Comparison of ENCODE assay signal across 16 cellular contexts in genomic region chr13:100184095-100184494, GRCh38.
"Had no signal": no experiment of that assay in that cellular context is flagged by ENCODE, and none has a peak within 500 bp of the region (broad histone marks: within the 10 kb centered on the region; RNA-seq: fewer than 3 reads in every experiment).

No MANE protein-coding gene starts in this region.

- H3K9me3 Mint-ChIP-seq: activated CD4-positive, alpha-beta T cell treated with anti-CD3 and anti-CD28 coated beads, Interleukin-2, amount 10 ng/mL, durations not matched to agents 24 days and 14 days; central memory CD8-positive, alpha-beta T cell; effector memory CD8-positive, alpha-beta T cell; immature natural killer cell; natural killer cell had no signal

- H3K4me3 Mint-ChIP-seq: activated CD4-positive, alpha-beta T cell treated with anti-CD3 and anti-CD28 coated beads, Interleukin-2, amount 10 ng/mL, durations not matched to agents 24 days and 14 days; central memory CD8-positive, alpha-beta T cell; effector memory CD8-positive, alpha-beta T cell; immature natural killer cell; mesothelial cell of epicardium; natural killer cell; stimulated activated naive B cell treated with anti-CD40 and anti-IgM and Interleukin-4, amounts not matched to agents 10 μg/mL and 1 μg/mL and 100 μg/mL, for 72 hours had no signal

- ATAC-seq: effector memory CD8-positive, alpha-beta T cell; left lung; natural killer cell had no signal

- DNase-seq: activated CD4-positive, alpha-beta T cell treated with anti-CD3 and anti-CD28 coated beads, Interleukin-2, amount 10 ng/mL, durations not matched to agents 24 days and 14 days; activated T-cell treated with anti-CD3 and anti-CD28 coated beads, Interleukin-2, amount 50 U/mL, for 1 hour; amniotic stem cell; effector memory CD8-positive, alpha-beta T cell; glutamatergic neuron; immature natural killer cell; left lung; natural killer cell; stimulated activated CD4-positive, alpha-beta T cell treated with anti-CD3 and anti-CD28 coated beads, Interleukin-2, amount 100 ng/mL, for 48 hours; stimulated activated CD8-positive, alpha-beta memory T cell treated with anti-CD3 and anti-CD28 coated beads, Interleukin-4, amount 100 ng/mL, for 48 hours; stimulated activated naive B cell treated with anti-CD40 and anti-IgM and Interleukin-4, amounts not matched to agents 10 μg/mL and 1 μg/mL and 100 μg/mL, for 72 hours; T-helper 9 cell; upper lobe of left lung had no signal

- H3K27ac Mint-ChIP-seq: activated CD4-positive, alpha-beta T cell treated with anti-CD3 and anti-CD28 coated beads, Interleukin-2, amount 10 ng/mL, durations not matched to agents 24 days and 14 days; immature natural killer cell; mesothelial cell of epicardium; progenitor cell of endocrine pancreas; stimulated activated naive B cell treated with anti-CD40 and anti-IgM and Interleukin-4, amounts not matched to agents 10 μg/mL and 1 μg/mL and 100 μg/mL, for 72 hours had no signal

- H3K36me3 Mint-ChIP-seq: natural killer cell had no signal

- H3K4me1 Mint-ChIP-seq: mesothelial cell of epicardium; stimulated activated naive B cell treated with anti-CD40 and anti-IgM and Interleukin-4, amounts not matched to agents 10 μg/mL and 1 μg/mL and 100 μg/mL, for 72 hours had no signal

- H3K27me3 Mint-ChIP-seq: activated CD4-positive, alpha-beta T cell treated with anti-CD3 and anti-CD28 coated beads, Interleukin-2, amount 10 ng/mL, durations not matched to agents 24 days and 14 days; central memory CD8-positive, alpha-beta T cell; effector memory CD8-positive, alpha-beta T cell; progenitor cell of endocrine pancreas; stimulated activated naive B cell treated with anti-CD40 and anti-IgM and Interleukin-4, amounts not matched to agents 10 μg/mL and 1 μg/mL and 100 μg/mL, for 72 hours had no signal
